12 cellular contexts compared by ENCODE assay signal in genomic region chr17:73142763-73143395, GRCh38. TPM values are rescaled to one million over a fixed set of nuclear protein-coding genes. Genes with fewer than 3 reads are reported as not detected.
DNase-seq lines count a peak whose midpoint lies in the region; ATAC-seq, FAIRE-seq and TF ChIP-seq lines count a peak whose summit lies in the region.
"Had no signal": no experiment of that assay in that cellular context is flagged by ENCODE, and none has a peak within 500 bp of the region (broad histone marks: within the 10 kb centered on the region; RNA-seq: fewer than 3 reads in every experiment).

No MANE protein-coding gene starts in this region.

- 46% methylated on average over 7 of the region's 7 CpGs for WGBS in HepG2 (ENCODE audit: low lambda C conversion rate)

- H3K36me3 ChIP-seq in HepG2 (replicated peaks in 1 of 2; ENCODE audit: control insufficient read depth in 1 of 2, insufficient read depth in 2 of 2, low read length in 2 of 2): no peaks in the 10 kb centered on the region
- H3K36me3 ChIP-seq: esophagus muscularis mucosa, transverse colon had no signal

- peaks cover 9 to 56% of the 10 kb centered on the region in 2 experiments for H3K27me3 ChIP-seq in HepG2 (ENCODE audit: control insufficient read depth in 1 of 2, insufficient read depth in 2 of 2, low read length in 2 of 2)

- POLR2A ChIA-PET in activated CD8-positive, alpha-beta T cell treated with anti-CD3 and anti-CD28 coated beads for 36 hours (lab: Charles Lee): interaction anchor here (1.9 kb wide), 1 partner anchor 50 kb away, joined by 10 read pairs; the partner anchor contains the start of gene COG1
- POLR2A ChIA-PET in HepG2 (lab: Yijun Ruan, JAX): no interaction called here

- no peak for TF ChIP-seq RAD21 in HepG2 (CRISPR knock-in tag; IDR thresholded peaks at IDR 0.05)

- in situ Hi-C loops in HepG2 (cut with HindIII; ENCODE audit: extremely low pct_ligation_motif_present, low pct_unique_long_range_greater_than_20kb): no loop called here

- DNase-seq in Daoy (ENCODE audit: low read depth) (peak; percentile 75), M059J (ENCODE audit: low read depth) (peak; percentile 76), HepG2 (ENCODE audit: low spot score) (no peak), NCI-H2081 treated with DMSO at 0.1 percent for 48 hours (lab: John Stamatoyannopoulos, UW) (no peak), NCI-H2029 treated with DMSO at 0.1 percent for 48 hours (lab: John Stamatoyannopoulos, UW) (no peak), NAMALWA (ENCODE audit: low spot score) (no peak)
- peak; percentile 35 for DNase-seq in activated CD8-positive, alpha-beta T cell treated with anti-CD3 and anti-CD28 coated beads for 36 hours
- no peak for DNase-seq in activated CD4-positive, CD25-positive, alpha-beta regulatory T cell (lab: John Stamatoyannopoulos, UW)
- DNase-seq: transverse colon had no signal

- H3K4me1 ChIP-seq in HepG2 (ENCODE audit: insufficient read depth, low read length): no peaks in the 10 kb centered on the region
- H3K4me1 ChIP-seq: esophagus muscularis mucosa, transverse colon had no signal

- no peaks in the 10 kb centered on the region for H4K20me1 ChIP-seq in HepG2 (ENCODE audit: insufficient read depth, low read length)

- ATAC-seq in activated CD8-positive, alpha-beta T cell treated with anti-CD3 and anti-CD28 coated beads for 36 hours: peak; percentile 73
- no peak; the same call in 2 of the 3 replicates for ATAC-seq in HepG2
- ATAC-seq: GM23338 had no signal

- peaks cover 8% of the 10 kb centered on the region; the same call in 1 of the 2 replicates for H3K9me3 ChIP-seq in HepG2 (ENCODE audit: low read length)
- H3K9me3 ChIP-seq: esophagus muscularis mucosa, transverse colon had no signal

- H2AFZ ChIP-seq in HepG2 (ENCODE audit: low read length): no peak overlapping the region
- H2AFZ ChIP-seq: GM23338 had no signal

- no peak for TF ChIP-seq POLR2A in HepG2 (IDR thresholded peaks at IDR 0.05; ENCODE audit: insufficient read depth in 1 of 2, low read depth in 2 of 2, low read length in 2 of 2)

- intact Hi-C loops in activated CD8-positive, alpha-beta T cell treated with anti-CD3 and anti-CD28 coated beads for 36 hours (cut with micrococcal nuclease): no loop called here
- intact Hi-C loops in HepG2 (cut with micrococcal nuclease; ENCODE audit: unreplicated experiment): no loop called here

- H3K4me3 Mint-ChIP-seq in activated CD8-positive, alpha-beta T cell treated with anti-CD3 and anti-CD28 coated beads for 36 hours: no peak overlapping the region
- H3K4me3 Mint-ChIP-seq: GM23338 had no signal

- no peak for TF ChIP-seq CTCF in activated CD8-positive, alpha-beta T cell treated with anti-CD3 and anti-CD28 coated beads for 36 hours (IDR thresholded peaks at IDR 0.05)
- TF ChIP-seq CTCF in HepG2 (CRISPR knock-in tag; IDR thresholded peaks at IDR 0.05): no peak

- H3K4me3 ChIP-seq in HepG2 (replicated peaks in 1 of 3; ENCODE audit: insufficient read depth in 1 of 3, low read depth in 2 of 3, low read length in 3 of 3): no peak overlapping the region
- H3K4me3 ChIP-seq: esophagus muscularis mucosa, GM23338, SK-N-MC, transverse colon had no signal

- peak overlapping the region; percentile 44 for H3K27ac Mint-ChIP-seq in activated CD8-positive, alpha-beta T cell treated with anti-CD3 and anti-CD28 coated beads for 36 hours
- H3K27ac Mint-ChIP-seq: GM23338 had no signal

- CTCF ChIA-PET in activated CD8-positive, alpha-beta T cell treated with anti-CD3 and anti-CD28 coated beads for 36 hours (lab: Charles Lee): interaction anchor here (0.6 to 1.9 kb wide), 4 partner anchors 14 to 416 kb away, joined by 3 to 11 read pairs (median 3); partner anchors contain the start of gene COG1
- CTCF ChIA-PET in HepG2 (lab: Yijun Ruan, JAX; ENCODE audit: low intra/inter-chr PET ratio, low total read pairs): no interaction called here

- H3K79me2 ChIP-seq in HepG2 (ENCODE audit: insufficient read depth, low read length): no peaks in the 10 kb centered on the region

- H3K9ac ChIP-seq in HepG2 (ENCODE audit: insufficient read depth, low read depth, low read length): no peak overlapping the region

- no peak overlapping the region for H3K27ac ChIP-seq in HepG2 (ENCODE audit: extremely low read length, insufficient read depth, low read length)
- H3K27ac ChIP-seq: esophagus muscularis mucosa, SK-N-MC, transverse colon had no signal

- peaks cover 13% of the 10 kb centered on the region for H3K9me3 Mint-ChIP-seq in activated CD8-positive, alpha-beta T cell treated with anti-CD3 and anti-CD28 coated beads for 36 hours

- H3K4me1 Mint-ChIP-seq in activated CD8-positive, alpha-beta T cell treated with anti-CD3 and anti-CD28 coated beads for 36 hours (ENCODE audit: low read depth): peaks cover 14% of the 10 kb centered on the region
- H3K4me1 Mint-ChIP-seq: GM23338 had no signal

- no peak for FAIRE-seq in HepG2 (lab: Jason Lieb, UNC)

- BruUV-seq in HepG2 (replicated peaks; lab: Mats Ljungman, UMichigan): no TSS peak

- TF ChIP-seq EP300 in HepG2 (IDR thresholded peaks at IDR 0.05; ENCODE audit: low read depth in 2 of 2, low read length in 2 of 2): no peak
- no peak for TF ChIP-seq EP300 in HepG2 (CRISPR knock-in tag; IDR thresholded peaks at IDR 0.05; ENCODE audit: borderline replicate concordance)

- H3K36me3 Mint-ChIP-seq in activated CD8-positive, alpha-beta T cell treated with anti-CD3 and anti-CD28 coated beads for 36 hours (ENCODE audit: low read depth): no peaks in the 10 kb centered on the region

- no peaks in the 10 kb centered on the region for H3K27me3 Mint-ChIP-seq in activated CD8-positive, alpha-beta T cell treated with anti-CD3 and anti-CD28 coated beads for 36 hours

- no peak overlapping the region for H3K4me2 ChIP-seq in HepG2 (ENCODE audit: low read depth, low read length)
- H3K4me2 ChIP-seq: GM23338 had no signal

RNA-seq across cellular contexts. Expression of gene SSTR2, which starts 21.9 kb away (rescaled TPM):
- 1.4 and 1.5 TPM in 2 replicates for total RNA-seq in Daoy (2014; rRNA removed; shearing (Covaris generic))
- total RNA-seq in M059J (2014; rRNA removed; shearing (Covaris generic)): 0.25 and 0.42 TPM in 2 replicates
- under 1 TPM; 0.04 to 0.20 TPM for total RNA-seq in activated CD8-positive, alpha-beta T cell treated with anti-CD3 and anti-CD28 coated beads for 36 hours
- not detected in 2 replicates for total RNA-seq in HepG2 (2016; rRNA removed; fragmentation: Illumina TruSeq; extraction: Trizol)
- total RNA-seq in HepG2 (2016; cell fraction: cytosol; rRNA removed; fragmentation: Illumina TruSeq; extraction: Trizol; ENCODE audit: low read depth): not detected in 2 replicates
- 0.04 TPM in 1 of 2 replicates, not detected in the other for total RNA-seq in HepG2 (2016; cell fraction: insoluble cytoplasmic fraction; rRNA removed; fragmentation: Illumina TruSeq; extraction: Trizol)
- total RNA-seq in HepG2 (2016; cell fraction: membrane; rRNA removed; fragmentation: Illumina TruSeq; extraction: Trizol): 0.03 TPM in 1 of 2 replicates, not detected in the other
- total RNA-seq in HepG2 (2016; cell fraction: nucleus; rRNA removed; fragmentation: Illumina TruSeq; extraction: Trizol): not detected in 2 replicates
- polyA plus RNA-seq in HepG2 (2011; rRNA removed): 0.01 and 0.04 TPM in 2 replicates
- polyA plus RNA-seq in HepG2 (2011; cell fraction: cytosol; rRNA removed): 0.05 TPM in 2 replicates
- polyA plus RNA-seq in HepG2 (2011; cell fraction: nucleus; rRNA removed): 0.03 TPM in 2 replicates
- polyA plus RNA-seq in HepG2 (2012): 0.03 and 0.21 TPM in 2 replicates
- 0.02 TPM in 1 of 2 replicates, not detected in the other for polyA plus RNA-seq in HepG2 (2016; cell fraction: cytosol; fragmentation: Illumina TruSeq; extraction: Trizol; ENCODE audit: low read depth)
- not detected in 2 replicates for polyA plus RNA-seq in HepG2 (2016; cell fraction: insoluble cytoplasmic fraction; fragmentation: Illumina TruSeq; extraction: Trizol; ENCODE audit: low read depth)
- 0.02 TPM in 1 of 2 replicates, not detected in the other for polyA plus RNA-seq in HepG2 (2016; cell fraction: membrane; fragmentation: Illumina TruSeq; extraction: Trizol; ENCODE audit: low read depth)
- not detected in 2 replicates for polyA plus RNA-seq in HepG2 (2016; cell fraction: nucleus; fragmentation: Illumina TruSeq; extraction: Trizol; ENCODE audit: insufficient read depth, low read depth)
- 0.07 and 0.14 TPM in 2 replicates for polyA minus RNA-seq in HepG2 (2011; rRNA and poly(A)+ RNA removed; ENCODE audit: low replicate concordance)
- polyA minus RNA-seq in HepG2 (2011; cell fraction: cytosol; rRNA and poly(A)+ RNA removed): not detected in 2 replicates
- under 0.01 and 0.12 TPM in 2 replicates for polyA minus RNA-seq in HepG2 (2011; cell fraction: nucleus; rRNA and poly(A)+ RNA removed)

RNA-seq across cellular contexts. Expression of gene COG1, which starts 50.0 kb away (rescaled TPM):
- total RNA-seq in Daoy (2014; rRNA removed; shearing (Covaris generic)): 13.5 and 15.9 TPM in 2 replicates
- total RNA-seq in M059J (2014; rRNA removed; shearing (Covaris generic)): 21.6 and 22.4 TPM in 2 replicates
- 10 to 100 TPM; 24.6 to 27.9 TPM for total RNA-seq in activated CD8-positive, alpha-beta T cell treated with anti-CD3 and anti-CD28 coated beads for 36 hours
- total RNA-seq in HepG2 (2016; rRNA removed; fragmentation: Illumina TruSeq; extraction: Trizol): 30.4 and 36.6 TPM in 2 replicates
- 31.1 and 36.5 TPM in 2 replicates for total RNA-seq in HepG2 (2016; cell fraction: cytosol; rRNA removed; fragmentation: Illumina TruSeq; extraction: Trizol; ENCODE audit: low read depth)
- total RNA-seq in HepG2 (2016; cell fraction: insoluble cytoplasmic fraction; rRNA removed; fragmentation: Illumina TruSeq; extraction: Trizol): 27.8 and 35.5 TPM in 2 replicates
- total RNA-seq in HepG2 (2016; cell fraction: membrane; rRNA removed; fragmentation: Illumina TruSeq; extraction: Trizol): 23.1 and 24.1 TPM in 2 replicates
- 30.5 and 33.6 TPM in 2 replicates for total RNA-seq in HepG2 (2016; cell fraction: nucleus; rRNA removed; fragmentation: Illumina TruSeq; extraction: Trizol)
- polyA plus RNA-seq in HepG2 (2011; rRNA removed): 39.7 and 42.4 TPM in 2 replicates
- polyA plus RNA-seq in HepG2 (2011; cell fraction: cytosol; rRNA removed): 17.6 and 17.9 TPM in 2 replicates
- 109 and 125 TPM in 2 replicates for polyA plus RNA-seq in HepG2 (2011; cell fraction: nucleus; rRNA removed)
- polyA plus RNA-seq in HepG2 (2012): 39.9 and 40.8 TPM in 2 replicates
- polyA plus RNA-seq in HepG2 (2016; cell fraction: cytosol; fragmentation: Illumina TruSeq; extraction: Trizol; ENCODE audit: low read depth): 7.6 and 9.4 TPM in 2 replicates
- polyA plus RNA-seq in HepG2 (2016; cell fraction: insoluble cytoplasmic fraction; fragmentation: Illumina TruSeq; extraction: Trizol; ENCODE audit: low read depth): 29.1 and 39.8 TPM in 2 replicates
- polyA plus RNA-seq in HepG2 (2016; cell fraction: membrane; fragmentation: Illumina TruSeq; extraction: Trizol; ENCODE audit: low read depth): 12.3 and 15.1 TPM in 2 replicates
- polyA plus RNA-seq in HepG2 (2016; cell fraction: nucleus; fragmentation: Illumina TruSeq; extraction: Trizol; ENCODE audit: insufficient read depth, low read depth): 67.3 and 73.0 TPM in 2 replicates
- polyA minus RNA-seq in HepG2 (2011; rRNA and poly(A)+ RNA removed; ENCODE audit: low replicate concordance): 29.1 and 63.0 TPM in 2 replicates
- polyA minus RNA-seq in HepG2 (2011; cell fraction: cytosol; rRNA and poly(A)+ RNA removed): 21.6 and 22.3 TPM in 2 replicates
- 95.8 and 106 TPM in 2 replicates for polyA minus RNA-seq in HepG2 (2011; cell fraction: nucleus; rRNA and poly(A)+ RNA removed)

RNA-seq across cellular contexts. Expression of gene SLC39A11, which starts 50.4 kb away (rescaled TPM):
- total RNA-seq in Daoy (2014; rRNA removed; shearing (Covaris generic)): 10.0 and 18.3 TPM in 2 replicates
- 8.8 and 22.2 TPM in 2 replicates for total RNA-seq in M059J (2014; rRNA removed; shearing (Covaris generic))
- total RNA-seq in activated CD8-positive, alpha-beta T cell treated with anti-CD3 and anti-CD28 coated beads for 36 hours: 10 to 100 TPM; 14.4 to 14.9 TPM
- 19.2 and 31.5 TPM in 2 replicates for total RNA-seq in HepG2 (2016; rRNA removed; fragmentation: Illumina TruSeq; extraction: Trizol)
- 4.1 and 5.7 TPM in 2 replicates for total RNA-seq in HepG2 (2016; cell fraction: cytosol; rRNA removed; fragmentation: Illumina TruSeq; extraction: Trizol; ENCODE audit: low read depth)
- 17.6 and 30.8 TPM in 2 replicates for total RNA-seq in HepG2 (2016; cell fraction: insoluble cytoplasmic fraction; rRNA removed; fragmentation: Illumina TruSeq; extraction: Trizol)
- 11.7 and 12.9 TPM in 2 replicates for total RNA-seq in HepG2 (2016; cell fraction: membrane; rRNA removed; fragmentation: Illumina TruSeq; extraction: Trizol)
- 44.0 and 45.4 TPM in 2 replicates for total RNA-seq in HepG2 (2016; cell fraction: nucleus; rRNA removed; fragmentation: Illumina TruSeq; extraction: Trizol)
- 17.2 and 18.4 TPM in 2 replicates for polyA plus RNA-seq in HepG2 (2011; rRNA removed)
- 16.2 and 18.4 TPM in 2 replicates for polyA plus RNA-seq in HepG2 (2011; cell fraction: cytosol; rRNA removed)
- 15.4 and 18.6 TPM in 2 replicates for polyA plus RNA-seq in HepG2 (2011; cell fraction: nucleus; rRNA removed)
- polyA plus RNA-seq in HepG2 (2012): 17.7 and 24.6 TPM in 2 replicates
- polyA plus RNA-seq in HepG2 (2016; cell fraction: cytosol; fragmentation: Illumina TruSeq; extraction: Trizol; ENCODE audit: low read depth): 2.6 and 3.2 TPM in 2 replicates
- 14.1 and 14.5 TPM in 2 replicates for polyA plus RNA-seq in HepG2 (2016; cell fraction: insoluble cytoplasmic fraction; fragmentation: Illumina TruSeq; extraction: Trizol; ENCODE audit: low read depth)
- polyA plus RNA-seq in HepG2 (2016; cell fraction: membrane; fragmentation: Illumina TruSeq; extraction: Trizol; ENCODE audit: low read depth): 6.3 and 6.4 TPM in 2 replicates
- 27.4 and 30.8 TPM in 2 replicates for polyA plus RNA-seq in HepG2 (2016; cell fraction: nucleus; fragmentation: Illumina TruSeq; extraction: Trizol; ENCODE audit: insufficient read depth, low read depth)
- 37.9 and 99.2 TPM in 2 replicates for polyA minus RNA-seq in HepG2 (2011; rRNA and poly(A)+ RNA removed; ENCODE audit: low replicate concordance)
- polyA minus RNA-seq in HepG2 (2011; cell fraction: cytosol; rRNA and poly(A)+ RNA removed): 19.3 and 20.3 TPM in 2 replicates
- polyA minus RNA-seq in HepG2 (2011; cell fraction: nucleus; rRNA and poly(A)+ RNA removed): 52.5 and 61.2 TPM in 2 replicates

Comparison
In these comparisons a context has a peak if more than half of its experiments do, and no peak if none do; other contexts are left out.
1. DNase-seq: peak in Daoy (single experiment), M059J (single experiment) and activated CD8-positive, alpha-beta T cell treated with anti-CD3 and anti-CD28 coated beads for 36 hours (single experiment); none in HepG2 (single experiment), activated CD4-positive, CD25-positive, alpha-beta regulatory T cell (0 of 4), NCI-H2081 treated with DMSO at 0.1 percent for 48 hours (single experiment), NCI-H2029 treated with DMSO at 0.1 percent for 48 hours (single experiment) and NAMALWA (single experiment).